In the genomic region with DNA sequence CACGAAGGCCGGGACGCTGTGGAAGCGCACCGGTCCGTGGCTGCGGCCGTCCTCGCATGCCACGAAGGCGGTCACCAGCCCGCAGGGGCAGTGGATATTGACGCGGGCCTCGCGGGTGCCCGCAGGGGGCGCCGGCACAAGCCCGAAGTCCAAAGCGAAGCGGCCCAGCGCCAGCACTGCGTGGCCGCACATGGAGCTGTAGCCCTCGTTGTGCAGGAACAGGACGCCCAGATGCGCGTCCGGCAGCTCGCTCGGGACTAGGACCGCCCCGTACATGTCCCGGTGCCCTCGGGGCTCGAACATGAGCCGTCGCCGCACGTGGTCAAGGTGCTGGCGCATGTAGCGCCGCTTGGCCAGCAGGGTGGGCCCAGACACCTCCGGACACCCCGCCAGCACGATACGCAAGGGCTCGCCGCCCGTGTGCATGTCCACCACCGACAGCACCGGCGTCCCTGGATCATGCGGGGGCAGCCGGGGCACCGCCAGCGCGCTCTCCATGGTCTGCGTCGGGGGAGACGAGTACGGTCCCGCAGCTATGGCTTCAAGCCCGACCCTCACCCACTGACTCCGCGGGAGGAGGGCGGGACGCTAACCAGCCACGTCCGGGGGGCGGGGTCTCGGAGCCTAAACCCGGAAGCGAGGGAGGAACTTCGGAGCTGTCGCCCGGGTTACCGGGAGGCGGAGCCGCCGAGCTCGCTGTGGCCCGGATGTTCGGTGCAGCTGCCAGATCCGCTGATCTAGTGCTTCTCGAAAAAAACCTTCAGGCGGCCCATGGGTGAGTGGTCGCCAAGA, we compare ENCODE assay signal across 1 cellular context.
A peak's percentile ranks its signal among the peaks of the same experiment; 100 is the strongest.
TF ChIP-seq lines count a peak whose summit lies in the region.

A gene with protein sequence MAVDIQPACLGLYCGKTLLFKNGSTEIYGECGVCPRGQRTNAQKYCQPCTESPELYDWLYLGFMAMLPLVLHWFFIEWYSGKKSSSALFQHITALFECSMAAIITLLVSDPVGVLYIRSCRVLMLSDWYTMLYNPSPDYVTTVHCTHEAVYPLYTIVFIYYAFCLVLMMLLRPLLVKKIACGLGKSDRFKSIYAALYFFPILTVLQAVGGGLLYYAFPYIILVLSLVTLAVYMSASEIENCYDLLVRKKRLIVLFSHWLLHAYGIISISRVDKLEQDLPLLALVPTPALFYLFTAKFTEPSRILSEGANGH (plus strand): TSS at position 699 of the 792 bp plus-strand sequence. CDS start 73 bp downstream, at position 772.
Gene L3HYPDH (minus strand): TSS at position 590 of the 792 bp plus-strand sequence. CDS start 92 bp downstream, at position 498.

TF ChIP-seq in HEK293, 187 proteins besides CTCF, POLR2A, EP300 and RAD21 (continued from another document and continues in another):
- TF ChIP-seq ZNF366 (tag by site-specific recombination; conservative IDR thresholded peaks at IDR 0.05) (no peak), YY2 (tag by site-specific recombination; IDR thresholded peaks at IDR 0.05) (peak; percentile 64; the same call in 1 of the 2 replicates), ZNF677 (tag by site-specific recombination; IDR thresholded peaks at IDR 0.05) (no peak), ZNF266 (tag by site-specific recombination; IDR thresholded peaks at IDR 0.05; ENCODE audit: low read depth) (no peak; the same call in 1 of the 2 replicates), ZNF777 (tag by site-specific recombination; IDR thresholded peaks at IDR 0.05; ENCODE audit: borderline replicate concordance) (peak; percentile 92; the same call in 1 of the 2 replicates), ZNF792 (tag by site-specific recombination; IDR thresholded peaks at IDR 0.05) (no peak), ZNF311 (tag by site-specific recombination; IDR thresholded peaks at IDR 0.05; ENCODE audit: borderline replicate concordance) (no peak), ZNF548 (tag by site-specific recombination; IDR thresholded peaks at IDR 0.05) (no peak), HOXA7 (CRISPR knock-in tag; IDR thresholded peaks at IDR 0.05; ENCODE audit: borderline replicate concordance) (no peak), SETDB1 (IDR thresholded peaks at IDR 0.05; ENCODE audit: insufficient read length, low read length) (peak; percentile 30), ZXDB (tag by site-specific recombination; IDR thresholded peaks at IDR 0.05) (peak; percentile 79), ZBTB17 (tag by site-specific recombination; IDR thresholded peaks at IDR 0.05) (peak; percentile 77), ZNF324 (tag by site-specific recombination; IDR thresholded peaks at IDR 0.05) (peak; percentile 40; the same call in 1 of the 2 replicates), ZNF341 (tag by site-specific recombination; IDR thresholded peaks at IDR 0.05; ENCODE audit: low read depth) (peak; percentile 87), ZBTB8A (tag by site-specific recombination; IDR thresholded peaks at IDR 0.05) (peak; percentile 65), ZNF423 (tag by site-specific recombination; IDR thresholded peaks at IDR 0.05) (peak; percentile 58; the same call in 1 of the 2 replicates), ZNF394 (tag by site-specific recombination; IDR thresholded peaks at IDR 0.05; ENCODE audit: borderline replicate concordance) (peak; percentile 66; the same call in 1 of the 2 replicates), ZNF214 (tag by site-specific recombination; IDR thresholded peaks at IDR 0.05; ENCODE audit: borderline replicate concordance) (no peak), PATZ1 (tag by site-specific recombination; IDR thresholded peaks at IDR 0.05) (peak; percentile 75), KLF8 (tag by site-specific recombination; IDR thresholded peaks at IDR 0.05) (peak; percentile 72; the same call in 1 of the 2 replicates), KLF7 (tag by site-specific recombination; IDR thresholded peaks at IDR 0.05; ENCODE audit: borderline replicate concordance) (no peak), ZNF354C (tag by site-specific recombination; IDR thresholded peaks at IDR 0.05; ENCODE audit: borderline replicate concordance, low read depth) (no peak), GLIS1 (tag by site-specific recombination; IDR thresholded peaks at IDR 0.05) (0 out of 2 replicates have a peak, but pooled peaks have one; percentile 36), ZNF76 (tag by site-specific recombination; IDR thresholded peaks at IDR 0.05; ENCODE audit: borderline replicate concordance, low read depth) (peak; percentile 72), TCF7L2 (IDR thresholded peaks at IDR 0.05; ENCODE audit: borderline replicate concordance, low read depth, low read length) (no peak), ZNF596 (tag by site-specific recombination; IDR thresholded peaks at IDR 0.05) (no peak), ZNF600 (tag by site-specific recombination; IDR thresholded peaks at IDR 0.05) (peak; percentile 90), ZNF223 (tag by site-specific recombination; IDR thresholded peaks at IDR 0.05) (peak; percentile 46; the same call in 1 of the 2 replicates), ZNF560 (tag by site-specific recombination; IDR thresholded peaks at IDR 0.05; ENCODE audit: borderline replicate concordance) (no peak), KLF10 (tag by site-specific recombination; IDR thresholded peaks at IDR 0.05) (0 out of 2 replicates have a peak, but pooled peaks have one; percentile 8), HIC1 (tag by site-specific recombination; IDR thresholded peaks at IDR 0.05) (peak; percentile 82), ZNF350 (tag by site-specific recombination; IDR thresholded peaks at IDR 0.05) (no peak), MEIS1 (CRISPR knock-in tag; IDR thresholded peaks at IDR 0.05; ENCODE audit: borderline replicate concordance) (no peak), ZNF747 (tag by site-specific recombination; IDR thresholded peaks at IDR 0.05) (no peak), ZNF114 (tag by site-specific recombination; IDR thresholded peaks at IDR 0.05) (no peak), SP2 (tag by site-specific recombination; IDR thresholded peaks at IDR 0.05) (peak; percentile 82)
- TF ChIP-seq, protein P1, sequence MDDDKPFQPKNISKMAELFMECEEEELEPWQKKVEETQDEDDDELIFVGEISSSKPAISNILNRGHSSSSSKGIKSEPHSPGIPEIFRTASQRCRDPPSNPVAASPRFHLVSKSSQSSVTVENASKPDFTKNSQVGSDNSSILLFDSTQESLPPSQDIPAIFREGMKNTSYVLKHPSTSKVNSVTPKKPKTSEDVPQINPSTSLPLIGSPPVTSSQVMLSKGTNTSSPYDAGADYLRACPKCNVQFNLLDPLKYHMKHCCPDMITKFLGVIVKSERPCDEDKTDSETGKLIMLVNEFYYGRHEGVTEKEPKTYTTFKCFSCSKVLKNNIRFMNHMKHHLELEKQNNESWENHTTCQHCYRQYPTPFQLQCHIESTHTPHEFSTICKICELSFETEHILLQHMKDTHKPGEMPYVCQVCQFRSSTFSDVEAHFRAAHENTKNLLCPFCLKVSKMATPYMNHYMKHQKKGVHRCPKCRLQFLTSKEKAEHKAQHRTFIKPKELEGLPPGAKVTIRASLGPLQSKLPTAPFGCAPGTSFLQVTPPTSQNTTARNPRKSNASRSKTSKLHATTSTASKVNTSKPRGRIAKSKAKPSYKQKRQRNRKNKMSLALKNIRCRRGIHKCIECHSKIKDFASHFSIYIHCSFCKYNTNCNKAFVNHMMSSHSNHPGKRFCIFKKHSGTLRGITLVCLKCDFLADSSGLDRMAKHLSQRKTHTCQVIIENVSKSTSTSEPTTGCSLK (tag by site-specific recombination; IDR thresholded peaks at IDR 0.05) = no peak
- TF ChIP-seq, protein P2, sequence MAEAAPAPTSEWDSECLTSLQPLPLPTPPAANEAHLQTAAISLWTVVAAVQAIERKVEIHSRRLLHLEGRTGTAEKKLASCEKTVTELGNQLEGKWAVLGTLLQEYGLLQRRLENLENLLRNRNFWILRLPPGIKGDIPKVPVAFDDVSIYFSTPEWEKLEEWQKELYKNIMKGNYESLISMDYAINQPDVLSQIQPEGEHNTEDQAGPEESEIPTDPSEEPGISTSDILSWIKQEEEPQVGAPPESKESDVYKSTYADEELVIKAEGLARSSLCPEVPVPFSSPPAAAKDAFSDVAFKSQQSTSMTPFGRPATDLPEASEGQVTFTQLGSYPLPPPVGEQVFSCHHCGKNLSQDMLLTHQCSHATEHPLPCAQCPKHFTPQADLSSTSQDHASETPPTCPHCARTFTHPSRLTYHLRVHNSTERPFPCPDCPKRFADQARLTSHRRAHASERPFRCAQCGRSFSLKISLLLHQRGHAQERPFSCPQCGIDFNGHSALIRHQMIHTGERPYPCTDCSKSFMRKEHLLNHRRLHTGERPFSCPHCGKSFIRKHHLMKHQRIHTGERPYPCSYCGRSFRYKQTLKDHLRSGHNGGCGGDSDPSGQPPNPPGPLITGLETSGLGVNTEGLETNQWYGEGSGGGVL (tag by site-specific recombination; IDR thresholded peaks at IDR 0.05) = no peak
- TF ChIP-seq, protein P3, sequence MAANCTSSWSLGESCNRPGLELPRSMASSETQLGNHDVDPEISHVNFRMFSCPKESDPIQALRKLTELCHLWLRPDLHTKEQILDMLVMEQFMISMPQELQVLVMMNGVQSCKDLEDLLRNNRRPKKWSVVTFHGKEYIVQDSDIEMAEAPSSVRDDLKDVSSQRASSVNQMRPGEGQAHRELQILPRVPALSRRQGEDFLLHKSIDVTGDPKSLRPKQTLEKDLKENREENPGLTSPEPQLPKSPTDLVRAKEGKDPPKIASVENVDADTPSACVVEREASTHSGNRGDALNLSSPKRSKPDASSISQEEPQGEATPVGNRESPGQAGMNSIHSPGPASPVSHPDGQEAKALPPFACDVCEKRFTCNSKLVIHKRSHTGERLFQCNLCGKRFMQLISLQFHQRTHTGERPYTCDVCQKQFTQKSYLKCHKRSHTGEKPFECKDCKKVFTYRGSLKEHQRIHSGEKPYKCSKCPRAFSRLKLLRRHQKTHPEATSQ (tag by site-specific recombination; IDR thresholded peaks at IDR 0.05) = peak; percentile 75
- TF ChIP-seq, protein P4, sequence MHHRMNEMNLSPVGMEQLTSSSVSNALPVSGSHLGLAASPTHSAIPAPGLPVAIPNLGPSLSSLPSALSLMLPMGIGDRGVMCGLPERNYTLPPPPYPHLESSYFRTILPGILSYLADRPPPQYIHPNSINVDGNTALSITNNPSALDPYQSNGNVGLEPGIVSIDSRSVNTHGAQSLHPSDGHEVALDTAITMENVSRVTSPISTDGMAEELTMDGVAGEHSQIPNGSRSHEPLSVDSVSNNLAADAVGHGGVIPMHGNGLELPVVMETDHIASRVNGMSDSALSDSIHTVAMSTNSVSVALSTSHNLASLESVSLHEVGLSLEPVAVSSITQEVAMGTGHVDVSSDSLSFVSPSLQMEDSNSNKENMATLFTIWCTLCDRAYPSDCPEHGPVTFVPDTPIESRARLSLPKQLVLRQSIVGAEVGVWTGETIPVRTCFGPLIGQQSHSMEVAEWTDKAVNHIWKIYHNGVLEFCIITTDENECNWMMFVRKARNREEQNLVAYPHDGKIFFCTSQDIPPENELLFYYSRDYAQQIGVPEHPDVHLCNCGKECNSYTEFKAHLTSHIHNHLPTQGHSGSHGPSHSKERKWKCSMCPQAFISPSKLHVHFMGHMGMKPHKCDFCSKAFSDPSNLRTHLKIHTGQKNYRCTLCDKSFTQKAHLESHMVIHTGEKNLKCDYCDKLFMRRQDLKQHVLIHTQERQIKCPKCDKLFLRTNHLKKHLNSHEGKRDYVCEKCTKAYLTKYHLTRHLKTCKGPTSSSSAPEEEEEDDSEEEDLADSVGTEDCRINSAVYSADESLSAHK (tag by site-specific recombination; IDR thresholded peaks at IDR 0.05) = 0 out of 2 replicates have a peak, but pooled peaks have one; percentile 33
- TF ChIP-seq, protein P5, sequence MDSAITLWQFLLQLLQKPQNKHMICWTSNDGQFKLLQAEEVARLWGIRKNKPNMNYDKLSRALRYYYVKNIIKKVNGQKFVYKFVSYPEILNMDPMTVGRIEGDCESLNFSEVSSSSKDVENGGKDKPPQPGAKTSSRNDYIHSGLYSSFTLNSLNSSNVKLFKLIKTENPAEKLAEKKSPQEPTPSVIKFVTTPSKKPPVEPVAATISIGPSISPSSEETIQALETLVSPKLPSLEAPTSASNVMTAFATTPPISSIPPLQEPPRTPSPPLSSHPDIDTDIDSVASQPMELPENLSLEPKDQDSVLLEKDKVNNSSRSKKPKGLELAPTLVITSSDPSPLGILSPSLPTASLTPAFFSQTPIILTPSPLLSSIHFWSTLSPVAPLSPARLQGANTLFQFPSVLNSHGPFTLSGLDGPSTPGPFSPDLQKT (IDR thresholded peaks at IDR 0.05; ENCODE audit: borderline replicate concordance, low read depth, low read length) = no peak
